Comparison of ENCODE assay signal across 8 cellular contexts in genomic region chr1:112714313-112715263, GRCh38. TPM values are rescaled to one million over a fixed set of nuclear protein-coding genes. Genes with fewer than 3 reads are reported as not detected.
A peak's percentile ranks its signal among the peaks of the same experiment; 100 is the strongest.
DNase-seq lines count a peak whose midpoint lies in the region; ATAC-seq, FAIRE-seq and TF ChIP-seq lines count a peak whose summit lies in the region.

No MANE protein-coding gene starts in this region.

- H2BK20ac ChIP-seq in H9 (ENCODE audit: low read depth, low read length, poor library complexity, severe bottlenecking) (no peak overlapping the region), H1 (ENCODE audit: low read length) (no peak overlapping the region)

- no peak overlapping the region for H3K9ac ChIP-seq in H9 (ENCODE audit: extremely low read depth, insufficient read length, low read length)
- peak overlapping the region in 1 of 4 experiments; percentile 73; a peak in 3 of 7 replicates for H3K9ac ChIP-seq in H1 (replicated peaks in 1 of 4; ENCODE audit: extremely low read depth in 1 of 4, low read depth in 3 of 4, low read length in 3 of 4)

- H2BK5ac ChIP-seq in H9 (ENCODE audit: insufficient read length, low read length) = no peak overlapping the region
- no peak overlapping the region; the same call in 1 of the 2 replicates for H2BK5ac ChIP-seq in H1 (ENCODE audit: low read depth, low read length)

- H3K27me3 Mint-ChIP-seq in Calu3 (ENCODE audit: unreplicated experiment) (peaks cover 12% of the 10 kb centered on the region), H9 (ENCODE audit: low read depth) (peaks cover 52% of the 10 kb centered on the region), naive B cell (peaks cover 0 to 13% (median 9%) of the 10 kb centered on the region in 3 donors)

- no peak overlapping the region for H3K27ac ChIP-seq in H9 (ENCODE audit: insufficient read length, low read depth, low read length)
- peak overlapping the region; percentile 70 for H3K27ac ChIP-seq in RWPE1
- H3K27ac ChIP-seq in H1 (ENCODE audit: low read depth, low read length) = no peak overlapping the region

- TF ChIP-seq POLR2A in H1 (IDR thresholded peaks at IDR 0.05; ENCODE audit: control extremely low read depth in 1 of 2, low read depth in 2 of 2, low read length in 2 of 2) (no peak), GM18505 (IDR thresholded peaks at IDR 0.05; ENCODE audit: borderline replicate concordance, extremely low read depth, insufficient read depth, insufficient read length) (no peak)

- H3K9me3 Mint-ChIP-seq in Calu3 (ENCODE audit: low read depth, unreplicated experiment) (no peaks in the 10 kb centered on the region), H9 (peaks cover 0 to 3% of the 10 kb centered on the region in 2 experiments; a peak in 2 of 5 replicates), naive B cell (no peaks in the 10 kb centered on the region)

- H4K5ac ChIP-seq in H9 (ENCODE audit: insufficient read length, low read depth, low read length) (no peak overlapping the region), H1 (ENCODE audit: insufficient read length, low read depth, low read length) (no peak overlapping the region)

- H3K79me1 ChIP-seq in H9 (ENCODE audit: insufficient read depth, low read depth, low read length, poor library complexity, severe bottlenecking) = no peaks in the 10 kb centered on the region
- H3K79me1 ChIP-seq in H1 (ENCODE audit: low read depth, low read length) = no peaks in the 10 kb centered on the region

- H2BK120ac ChIP-seq in H9 (ENCODE audit: low read depth, low read length, poor library complexity, severe bottlenecking) (no peak overlapping the region), H1 (replicated peaks; ENCODE audit: low read depth, low read length) (no peak overlapping the region)

- H3K14ac ChIP-seq in H9 (ENCODE audit: insufficient read depth, low read length) = no peak overlapping the region
- H3K14ac ChIP-seq in H1 (ENCODE audit: insufficient read length) = no peak overlapping the region

- H3K9me3 ChIP-seq in H9 (ENCODE audit: control insufficient read depth, low read depth, low read length) (no peaks in the 10 kb centered on the region), H1 (ENCODE audit: insufficient read depth in 2 of 2, low read depth in 1 of 2, low read length in 1 of 2) (no peaks in the 10 kb centered on the region)

- H4K20me1 ChIP-seq in H9 (ENCODE audit: control insufficient read depth, insufficient read depth, insufficient read length) (no peaks in the 10 kb centered on the region), H1 (replicated peaks in 1 of 2; ENCODE audit: control insufficient read depth in 1 of 2, insufficient read depth in 2 of 2, low read length in 2 of 2) (peaks cover 0 to 8% of the 10 kb centered on the region in 2 experiments)

- no peak overlapping the region for H4K8ac ChIP-seq in H9 (replicated peaks; ENCODE audit: insufficient read length, low read depth, low read length)
- peak overlapping the region; percentile 69; the same call in 1 of the 2 replicates for H4K8ac ChIP-seq in H1 (ENCODE audit: extremely low read depth, insufficient read depth, low read length)

- TF ChIP-seq EP300 in H1 (IDR thresholded peaks at IDR 0.05; ENCODE audit: borderline replicate concordance in 1 of 2, low read depth in 2 of 2, low read length in 2 of 2) = no peak

- WGBS in H9 (ENCODE audit: extremely low coverage, insufficient read length, low lambda C conversion rate) = no CpG with 5 or more reads among the region's 86 CpGs
- WGBS in H1 (ENCODE audit: extremely low coverage in 1 of 2, insufficient coverage in 1 of 2, insufficient read length in 1 of 2, insufficient replicate concordance in 2 of 2, low coverage in 1 of 2, low lambda C conversion rate in 2 of 2, missing lambda C conversion rate in 1 of 2), 2 experiments = 2% methylated on average over 67 of the region's 86 CpGs; no CpG with 5 or more reads in 1 of the 2 experiments

- H3K23ac ChIP-seq in H9 (ENCODE audit: insufficient read length, low read depth, low read length) = no peak overlapping the region
- H3K23ac ChIP-seq in H1 (ENCODE audit: insufficient read length) = no peak overlapping the region

- H4K91ac ChIP-seq in H9 (ENCODE audit: insufficient read length, low read depth, low read length) = no peak overlapping the region
- no peak overlapping the region for H4K91ac ChIP-seq in H1 (replicated peaks; ENCODE audit: insufficient read length, low read length)

- H3K27ac Mint-ChIP-seq in Calu3 (ENCODE audit: unreplicated experiment) (no peak overlapping the region), H9 (no peak overlapping the region), naive B cell (peak overlapping the region in 5 of 6 donors; percentile 32 to 76 (median 50))

- H3K56ac ChIP-seq in H9 (ENCODE audit: insufficient read length, low read depth, low read length) = no peak overlapping the region
- H3K56ac ChIP-seq in H1 (replicated peaks; ENCODE audit: insufficient read length, low read depth, low read length) = no peak overlapping the region

- H3K4me1 ChIP-seq in H9 (ENCODE audit: insufficient read depth, low read length) (peaks cover 3% of the 10 kb centered on the region; the same call in 1 of the 2 replicates), H1 (replicated peaks in 1 of 4; ENCODE audit: control insufficient read depth in 3 of 4, insufficient read depth in 4 of 4, low read length in 3 of 4) (peaks cover 0 to 20% (median 13%) of the 10 kb centered on the region in 4 experiments; a peak in 6 of 7 replicates)

- no peak overlapping the region for H2AFZ ChIP-seq in H9 (ENCODE audit: low read length)
- H2AFZ ChIP-seq in H1 (ENCODE audit: low read length) = no peak overlapping the region

- CTCF ChIA-PET in Calu3 (lab: Charles Lee) (interaction anchor here (0.6 to 2.7 kb wide), 9 partner anchors 8 to 358 kb away, joined by 3 to 27 read pairs (median 5); partner anchors contain the start of genes LRIG2 and RHOC), RWPE1 (lab: Yijun Ruan, JAX) (interaction anchor here (0.5 to 10.4 kb wide), 6 partner anchors 8 to 213 kb away, joined by 3 to 282 read pairs (median 3); partner anchors contain the start of gene RHOC), H1 (lab: Charles Lee; ENCODE audit: partially characterized antibody) (interaction anchor here (0.5 to 14.2 kb wide), 31 partner anchors 9 to 962 kb away, joined by 3 to 547 read pairs (median 6); partner anchors contain the start of genes LRIG2 and MOV10)

- no peak for TF ChIP-seq RAD21 in H1 (IDR thresholded peaks at IDR 0.05 in 1 of 2, conservative IDR thresholded peaks at IDR 0.05 in 1 of 2; ENCODE audit: low read depth in 2 of 2, low read length in 2 of 2)

- peaks cover 7% of the 10 kb centered on the region for H3K4me1 Mint-ChIP-seq in Calu3 (ENCODE audit: low read depth, unreplicated experiment)
- H3K4me1 Mint-ChIP-seq in H9 = peaks cover 49 to 55% of the 10 kb centered on the region in 2 experiments
- H3K4me1 Mint-ChIP-seq in naive B cell = peaks cover 33 to 38% (median 34%) of the 10 kb centered on the region in 3 donors

- peaks cover 19% of the 10 kb centered on the region for H3K23me2 ChIP-seq in H9 (ENCODE audit: insufficient read length, low read depth, low read length, poor library complexity, severe bottlenecking)
- peaks cover 14% of the 10 kb centered on the region for H3K23me2 ChIP-seq in H1 (ENCODE audit: low read depth, low read length)

- H3K36me3 Mint-ChIP-seq in Calu3 (ENCODE audit: insufficient read depth, unreplicated experiment) (peaks cover 18% of the 10 kb centered on the region), H9 (ENCODE audit: insufficient read depth in 1 of 3, low read depth in 3 of 3) (peaks cover 9 to 18% (median 12%) of the 10 kb centered on the region in 3 experiments), naive B cell (no peaks in the 10 kb centered on the region)

- H3K18ac ChIP-seq in H9 (ENCODE audit: insufficient read length, low read depth, low read length) = no peak overlapping the region
- peak overlapping the region; percentile 56; the same call in 1 of the 2 replicates for H3K18ac ChIP-seq in H1 (ENCODE audit: extremely low read depth, low read length)

- peaks cover 0 to 5% (median 3%) of the 10 kb centered on the region in 4 experiments; a peak in 4 of 8 replicates for H3K36me3 ChIP-seq in H1 (ENCODE audit: control insufficient read depth in 2 of 4, insufficient read depth in 4 of 4, low read length in 3 of 4)

- POLR2A ChIA-PET in RWPE1 (lab: Yijun Ruan, JAX; ENCODE audit: low non-redundant PET) (no interaction called here), H1 (lab: Charles Lee; ENCODE audit: partially characterized antibody) (interaction anchor here (0.6 to 4.3 kb wide), 17 partner anchors 9 to 358 kb away, joined by 3 to 32 read pairs (median 4); partner anchors contain the start of genes LRIG2, MOV10, SLC16A1 and WNT2B)

- TF ChIP-seq CTCF in Calu3 (IDR thresholded peaks at IDR 0.05; ENCODE audit: unreplicated experiment) (no peak), H9 (conservative IDR thresholded peaks at IDR 0.05) (no peak; the same call in 2 of the 3 replicates), RWPE1 (conservative IDR thresholded peaks at IDR 0.05; ENCODE audit: low read depth) (no peak), H1 (IDR thresholded peaks at IDR 0.05; ENCODE audit: control extremely low read depth in 1 of 3, insufficient read depth in 1 of 3, low read depth in 1 of 3, low read length in 3 of 3) (no peak)

- no peaks in the 10 kb centered on the region; the same call in 1 of the 2 replicates for H3K27me3 ChIP-seq in H9 (ENCODE audit: insufficient read depth, low read length)
- peaks cover 0 to 23% (median 12%) of the 10 kb centered on the region in 4 experiments; a peak in 4 of 7 replicates for H3K27me3 ChIP-seq in H1 (replicated peaks in 1 of 4; ENCODE audit: control insufficient read depth in 3 of 4, extremely low read depth in 1 of 4, insufficient read depth in 3 of 4, low read length in 3 of 4)

- H2AK5ac ChIP-seq in H9 (ENCODE audit: insufficient read length, low read length) (no peak overlapping the region), H1 (ENCODE audit: low read depth, low read length) (no peak overlapping the region)

- no TSS peak for BruUV-seq in Calu3 (replicated peaks; lab: Mats Ljungman, UMichigan)

- H2BK15ac ChIP-seq in H9 (ENCODE audit: low read depth, low read length) (no peak overlapping the region), H1 (ENCODE audit: low read length) (no peak overlapping the region)

- intact Hi-C loops in Calu3 (cut with micrococcal nuclease; ENCODE audit: unreplicated experiment) = loop anchor here (5.0 kb wide), 1 partner anchor 963 kb away; no protein-coding TSS in a partner anchor

- peak overlapping the region; percentile 57 for H3K4me2 ChIP-seq in H9 (ENCODE audit: insufficient read depth, insufficient read length, low read length)
- peak overlapping the region; percentile 75 to 82 for H3K4me2 ChIP-seq in H1 (ENCODE audit: insufficient read depth in 1 of 2, low read depth in 2 of 2, low read length in 2 of 2)

- H3K4me3 Mint-ChIP-seq in Calu3 (ENCODE audit: low read depth, unreplicated experiment) = peak overlapping the region; percentile 71
- peak overlapping the region; percentile 75 to 95 for H3K4me3 Mint-ChIP-seq in H9
- H3K4me3 Mint-ChIP-seq in naive B cell = peak overlapping the region; percentile 83 to 96 (median 92)

- H3K79me2 ChIP-seq in H9 (ENCODE audit: insufficient read depth, low read length) = no peaks in the 10 kb centered on the region; the same call in 1 of the 2 replicates
- H3K79me2 ChIP-seq in H1 (ENCODE audit: control insufficient read depth in 1 of 2, insufficient read depth in 2 of 2, low read length in 2 of 2) = no peaks in the 10 kb centered on the region

- FAIRE-seq in H1 (lab: Jason Lieb, UNC) = no peak

- H3K4me3 ChIP-seq in H1 (ENCODE audit: extremely low read depth in 1 of 4, insufficient read depth in 2 of 4, low read depth in 3 of 4, low read length in 4 of 4) = peak overlapping the region; percentile 59 to 81 (median 68)

- DNase-seq in Calu3 = no peak
- DNase-seq in H9 = peak; percentile 47
- DNase-seq in RWPE1 (ENCODE audit: low spot score) = no peak
- peak in 1 of 2 experiments; percentile 74 for DNase-seq in H1 (ENCODE audit: low read depth in 1 of 2, low spot score in 2 of 2)
- DNase-seq in naive B cell = no peak
- DNase-seq in middle frontal gyrus (ENCODE audit: extremely low spot score, low spot score) = no peak
- DNase-seq in NCI-H1436 treated with DMSO at 0.1 percent for 48 hours (lab: John Stamatoyannopoulos, UW) = no peak

- H2BK12ac ChIP-seq in H9 (ENCODE audit: insufficient read length, low read depth, low read length) (no peak overlapping the region), H1 (ENCODE audit: low read depth, low read length) (no peak overlapping the region)

- H3K4ac ChIP-seq in H9 (ENCODE audit: low read depth, low read length) (no peak overlapping the region), H1 (replicated peaks; ENCODE audit: insufficient read length, low read depth, low read length) (no peak overlapping the region)

- ATAC-seq in naive B cell (ENCODE audit: low read depth in 2 of 2) (peak in 1 of 2 donors; percentile 0), GM18505 (IDR thresholded peaks at IDR 0.05; ENCODE audit: unreplicated experiment) (no peak)

- H3T11ph ChIP-seq in H9 (ENCODE audit: low read length) = no peak overlapping the region

RNA-seq across cellular contexts. Expression of gene PPM1J, which starts 0.5 kb away (rescaled TPM):
- total RNA-seq in Calu3 (2022) (1.3 and 2.2 TPM in 2 replicates), H9 (2021) (12.7 and 13.2 TPM in 2 replicates)
- 17.5 and 19.4 TPM in 2 replicates for total RNA-seq in H1 (2021; fragmentation: NEBNext Ultra II Directional; extraction: Animal tissue kit (Norgen Biotek cat#: 25700))
- polyA plus RNA-seq in H1 (2011; rRNA removed) (31.6 and 45.4 TPM in 2 replicates), naive B cell (ENCODE audit: low read depth in 6 of 6) (1 to 10 TPM in 5 of 6 donors, under 1 TPM in 1; 0.48 to 3.1 (median 1.5) TPM)
- 43.8 TPM for polyA plus RNA-seq in H1 (2011; cell fraction: cytosol; rRNA removed)
- 101 TPM for polyA plus RNA-seq in H1 (2011; cell fraction: nucleus; rRNA removed)
- 15.5 to 27.2 TPM (median 24.1 TPM) in 4 replicates for polyA plus RNA-seq in H1 (2012, experiment 1 of 2)
- 18.6 TPM for polyA plus RNA-seq in H1 (2012, experiment 2 of 2)
- polyA plus RNA-seq in H1 (2013, experiment 1 of 2) = 12.4 TPM
- polyA plus RNA-seq in H1 (2013, experiment 2 of 2) = 12.1 TPM
- polyA minus RNA-seq in H1 (2011; rRNA and poly(A)+ RNA removed) = 10.0 and 10.3 TPM in 2 replicates
- 7.5 TPM for polyA minus RNA-seq in H1 (2011; cell fraction: cytosol; rRNA and poly(A)+ RNA removed)
- polyA minus RNA-seq in H1 (2011; cell fraction: nucleus; rRNA and poly(A)+ RNA removed) = 10.1 TPM

RNA-seq across cellular contexts. Expression of gene RHOC, which starts 7.7 kb away (rescaled TPM):
- total RNA-seq in Calu3 (2022) = 176 and 197 TPM in 2 replicates
- total RNA-seq in H9 (2021) = 68.9 and 78.2 TPM in 2 replicates
- total RNA-seq in H1 (2021; fragmentation: NEBNext Ultra II Directional; extraction: Animal tissue kit (Norgen Biotek cat#: 25700)) = 53.6 and 57.6 TPM in 2 replicates
- polyA plus RNA-seq in H1 (2011; rRNA removed) = 97.5 and 114 TPM in 2 replicates
- 144 TPM for polyA plus RNA-seq in H1 (2011; cell fraction: cytosol; rRNA removed)
- 140 TPM for polyA plus RNA-seq in H1 (2011; cell fraction: nucleus; rRNA removed)
- polyA plus RNA-seq in H1 (2012, experiment 1 of 2) = 72.9 to 87.5 TPM (median 81.0 TPM) in 4 replicates
- 73.2 TPM for polyA plus RNA-seq in H1 (2012, experiment 2 of 2)
- polyA plus RNA-seq in H1 (2013, experiment 1 of 2) = 52.9 TPM
- 48.6 TPM for polyA plus RNA-seq in H1 (2013, experiment 2 of 2)
- polyA minus RNA-seq in H1 (2011; rRNA and poly(A)+ RNA removed) = 89.0 and 98.9 TPM in 2 replicates
- polyA minus RNA-seq in H1 (2011; cell fraction: cytosol; rRNA and poly(A)+ RNA removed) = 30.7 TPM
- 32.1 TPM for polyA minus RNA-seq in H1 (2011; cell fraction: nucleus; rRNA and poly(A)+ RNA removed)
- 10 to 100 TPM; 34.7 to 85.7 (median 52.0) TPM for polyA plus RNA-seq in naive B cell (ENCODE audit: low read depth in 6 of 6)

RNA-seq across cellular contexts. Expression of gene MOV10, which starts 40.1 kb away (rescaled TPM):
- total RNA-seq in Calu3 (2022) (71.4 and 80.0 TPM in 2 replicates), H9 (2021) (77.8 and 80.4 TPM in 2 replicates)
- total RNA-seq in H1 (2021; fragmentation: NEBNext Ultra II Directional; extraction: Animal tissue kit (Norgen Biotek cat#: 25700)) = 105 and 109 TPM in 2 replicates
- polyA plus RNA-seq in H1 (2011; rRNA removed) (57.3 and 83.7 TPM in 2 replicates), naive B cell (ENCODE audit: low read depth in 6 of 6) (10 to 100 TPM in 3 of 6 donors, 1 to 10 TPM in 3; 3.4 to 10.5 (median 9.8) TPM)
- polyA plus RNA-seq in H1 (2011; cell fraction: cytosol; rRNA removed) = 57.8 TPM
- 261 TPM for polyA plus RNA-seq in H1 (2011; cell fraction: nucleus; rRNA removed)
- polyA plus RNA-seq in H1 (2012, experiment 1 of 2) = 56.1 to 92.2 TPM (median 86.3 TPM) in 4 replicates
- polyA plus RNA-seq in H1 (2012, experiment 2 of 2) = 76.0 TPM
- polyA plus RNA-seq in H1 (2013, experiment 1 of 2) = 93.2 TPM
- 79.8 TPM for polyA plus RNA-seq in H1 (2013, experiment 2 of 2)
- 44.2 and 65.2 TPM in 2 replicates for polyA minus RNA-seq in H1 (2011; rRNA and poly(A)+ RNA removed)
- polyA minus RNA-seq in H1 (2011; cell fraction: cytosol; rRNA and poly(A)+ RNA removed) = 48.4 TPM
- polyA minus RNA-seq in H1 (2011; cell fraction: nucleus; rRNA and poly(A)+ RNA removed) = 79.2 TPM

Comparison
In these comparisons a context has a peak if more than half of its experiments do, and no peak if none do; other contexts are left out.
1. H3K27ac Mint-ChIP-seq: peak in naive B cell (5 of 6); none in Calu3 (single experiment) and H9 (0 of 3).
2. Peak in every context shown above with its lines, with median percentiles within 50 percentile points of each other: H3K4me3 Mint-ChIP-seq.